ENCODE assay signal across 14 cellular contexts in genomic region chr5:69527128-69527745, GRCh38. TPM values are rescaled to one million over a fixed set of nuclear protein-coding genes. Genes with fewer than 3 reads are reported as not detected.
DNase-seq lines count a peak whose midpoint lies in the region; ATAC-seq and TF ChIP-seq lines count a peak whose summit lies in the region.
"Had no signal": no experiment of that assay in that cellular context is flagged by ENCODE, and none has a peak within 500 bp of the region (broad histone marks: within the 10 kb centered on the region; RNA-seq: fewer than 3 reads in every experiment).

No MANE protein-coding gene starts in this region.

- ATAC-seq in PC-3 = no peak
- ATAC-seq: HepG2 had no signal

- TF ChIP-seq POLR2A in esophagus squamous epithelium (IDR thresholded peaks at IDR 0.05) (no peak), Peyer's patch (IDR thresholded peaks at IDR 0.05) (no peak)

- H3K27me3 Mint-ChIP-seq in Caco-2 (ENCODE audit: insufficient read depth, unreplicated experiment) = no peaks in the 10 kb centered on the region
- H3K27me3 Mint-ChIP-seq in progenitor cell of endocrine pancreas = no peaks in the 10 kb centered on the region
- no peaks in the 10 kb centered on the region for H3K27me3 Mint-ChIP-seq in neural progenitor cell (ENCODE audit: insufficient read depth, low read depth)

- POLR2A ChIA-PET in Caco-2 (lab: Charles Lee) = interaction anchor here (0.7 kb wide), 1 partner anchor 24 kb away, joined by 5 read pairs; no protein-coding TSS in a partner anchor
- POLR2A ChIA-PET in PC-3 (lab: Charles Lee; ENCODE audit: unreplicated experiment) = interaction anchor here (0.8 kb wide), 1 partner anchor 115 kb away, joined by 7 read pairs; no protein-coding TSS in a partner anchor

- WGBS in esophagus squamous epithelium, 2 donors = 85 to 91% methylated on average over 6 to 7 of the region's 7 CpGs

- H3K27me3 ChIP-seq in Caco-2 (replicated peaks; ENCODE audit: control insufficient read depth, insufficient read depth, low read length) (no peaks in the 10 kb centered on the region), PC-3 (ENCODE audit: low read length) (no peaks in the 10 kb centered on the region), esophagus squamous epithelium (no peaks in the 10 kb centered on the region), Peyer's patch (no peaks in the 10 kb centered on the region), neural progenitor cell (no peaks in the 10 kb centered on the region)

- H3K9me3 Mint-ChIP-seq in Caco-2 (ENCODE audit: unreplicated experiment) = no peaks in the 10 kb centered on the region
- no peaks in the 10 kb centered on the region for H3K9me3 Mint-ChIP-seq in progenitor cell of endocrine pancreas (ENCODE audit: low read depth)
- no peaks in the 10 kb centered on the region for H3K9me3 Mint-ChIP-seq in neural progenitor cell

- H3K36me3 ChIP-seq in Caco-2 (ENCODE audit: control insufficient read depth, insufficient read depth, low read length) (peaks cover 8% of the 10 kb centered on the region), PC-3 (ENCODE audit: low read depth, low read length) (peaks cover 7% of the 10 kb centered on the region), esophagus squamous epithelium (no peaks in the 10 kb centered on the region), Peyer's patch (no peaks in the 10 kb centered on the region), neural progenitor cell (peaks cover 4% of the 10 kb centered on the region)

- H3K4me3 ChIP-seq in Caco-2 (ENCODE audit: low read depth, low read length) (no peak overlapping the region), PC-3 (ENCODE audit: low read length) (peak overlapping the region; percentile 36; the same call in 1 of the 2 replicates), esophagus squamous epithelium (no peak overlapping the region), Peyer's patch (no peak overlapping the region), neural progenitor cell (no peak overlapping the region)

- H3F3A ChIP-seq in PC-3 (ENCODE audit: low read length, unreplicated experiment) = no peaks in the 10 kb centered on the region
- H3F3A ChIP-seq in neural progenitor cell (ENCODE audit: low read depth) = no peaks in the 10 kb centered on the region

- H3K9ac ChIP-seq in PC-3 (ENCODE audit: low read length) (no peak overlapping the region; the same call in 1 of the 2 replicates), neural progenitor cell (no peak overlapping the region)

- H3K27ac ChIP-seq in PC-3 (ENCODE audit: low read length) (peak overlapping the region; percentile 84), esophagus squamous epithelium (peak overlapping the region in 3 of 4 donors; percentile 11 to 60 (median 24)), Peyer's patch (peak overlapping the region in 1 of 4 donors; percentile 30), neural progenitor cell (no peak overlapping the region)

- CTCF ChIA-PET in Caco-2 (lab: Charles Lee) (no interaction called here), PC-3 (lab: Charles Lee) (no interaction called here)

- BruUV-seq in Caco-2 (replicated peaks; lab: Mats Ljungman, UMichigan) (no TSS peak), PC-3 (replicated peaks; lab: Mats Ljungman, UMichigan) (no TSS peak)

- intact Hi-C loops in Caco-2 (cut with micrococcal nuclease; ENCODE audit: unreplicated experiment) (no loop called here), PC-3 (cut with micrococcal nuclease) (no loop called here), esophagus squamous epithelium (cut with DNase I) (no loop called here)

- H2AFZ ChIP-seq in PC-3 (ENCODE audit: low read length) (no peak overlapping the region), neural progenitor cell (replicated peaks) (no peak overlapping the region)

- H3K9me3 ChIP-seq in Caco-2 (no peaks in the 10 kb centered on the region), PC-3 (ENCODE audit: low read length) (no peaks in the 10 kb centered on the region), esophagus squamous epithelium (no peaks in the 10 kb centered on the region), Peyer's patch (no peaks in the 10 kb centered on the region), neural progenitor cell (ENCODE audit: low read depth) (no peaks in the 10 kb centered on the region)

- H3K4me2 ChIP-seq in PC-3 (ENCODE audit: low read length) (peak overlapping the region; percentile 74), neural progenitor cell (no peak overlapping the region)

- H3K36me3 Mint-ChIP-seq in Caco-2 (ENCODE audit: insufficient read depth, unreplicated experiment) = peaks cover 84% of the 10 kb centered on the region
- H3K36me3 Mint-ChIP-seq in progenitor cell of endocrine pancreas (ENCODE audit: insufficient read depth) = peaks cover 19% of the 10 kb centered on the region
- H3K36me3 Mint-ChIP-seq in neural progenitor cell = no peaks in the 10 kb centered on the region
- H3K36me3 Mint-ChIP-seq: CD4-positive, CD25-positive, alpha-beta regulatory T cell had no signal

- no peak for TF ChIP-seq CTCF in Caco-2 (IDR thresholded peaks at IDR 0.05; ENCODE audit: insufficient read depth in 1 of 2, low read depth in 1 of 2, low read length in 1 of 2, severe bottlenecking in 1 of 2, unreplicated experiment in 1 of 2)
- no peak for TF ChIP-seq CTCF in PC-3 (conservative IDR thresholded peaks at IDR 0.05; ENCODE audit: low read depth, low read length)
- TF ChIP-seq CTCF in esophagus squamous epithelium (IDR thresholded peaks at IDR 0.05) = no peak
- TF ChIP-seq CTCF in progenitor cell of endocrine pancreas (IDR thresholded peaks at IDR 0.05; ENCODE audit: unreplicated experiment) = no peak
- TF ChIP-seq CTCF in Peyer's patch (IDR thresholded peaks at IDR 0.05) = no peak
- TF ChIP-seq CTCF in neural progenitor cell (IDR thresholded peaks at IDR 0.05) = no peak

- H3K4me3 Mint-ChIP-seq in Caco-2 (ENCODE audit: unreplicated experiment) = peak overlapping the region; percentile 5
- no peak overlapping the region for H3K4me3 Mint-ChIP-seq in progenitor cell of endocrine pancreas (ENCODE audit: low read depth)
- no peak overlapping the region for H3K4me3 Mint-ChIP-seq in neural progenitor cell
- H3K4me3 Mint-ChIP-seq: CD4-positive, CD25-positive, alpha-beta regulatory T cell had no signal

- H3K4me1 Mint-ChIP-seq in Caco-2 (ENCODE audit: low read depth, unreplicated experiment) (peaks cover 46% of the 10 kb centered on the region), progenitor cell of endocrine pancreas (ENCODE audit: low read depth) (peaks cover 34% of the 10 kb centered on the region), neural progenitor cell (peaks cover 16% of the 10 kb centered on the region)
- H3K4me1 Mint-ChIP-seq: CD4-positive, CD25-positive, alpha-beta regulatory T cell had no signal

- H3K4me1 ChIP-seq in Caco-2 (peaks cover 62% of the 10 kb centered on the region), PC-3 (ENCODE audit: insufficient read depth, low read length) (peaks cover 43% of the 10 kb centered on the region), esophagus squamous epithelium (peaks cover 0 to 34% (median 0%) of the 10 kb centered on the region in 3 donors), Peyer's patch (no peaks in the 10 kb centered on the region), neural progenitor cell (peaks cover 9% of the 10 kb centered on the region)

- DNase-seq in Caco-2 = no peak
- no peak for DNase-seq in PC-3
- DNase-seq in esophagus squamous epithelium (lab: John Stamatoyannopoulos, UW) = no peak
- no peak for DNase-seq in progenitor cell of endocrine pancreas (ENCODE audit: low spot score, unreplicated experiment)
- DNase-seq in Peyer's patch = no peak
- no peak for DNase-seq in neural progenitor cell (ENCODE audit: low spot score)
- DNase-seq in Kasumi-1 (lab: John Stamatoyannopoulos, UW) = no peak
- DNase-seq: AML-193; CD4-positive, CD25-positive, alpha-beta regulatory T cell; GF-D8; MM.1S; NCI-H1930; NCI-H2171 treated with DMSO at 0.1 percent for 48 hours had no signal

- H4K20me1 ChIP-seq in PC-3 (ENCODE audit: low read length) (no peaks in the 10 kb centered on the region), neural progenitor cell (ENCODE audit: low read depth) (peaks cover 15% of the 10 kb centered on the region)

- H3K9me2 ChIP-seq in PC-3 (replicated peaks; ENCODE audit: low read length) = no peaks in the 10 kb centered on the region

- H3K27ac Mint-ChIP-seq in Caco-2 (ENCODE audit: unreplicated experiment) (peak overlapping the region; percentile 39), progenitor cell of endocrine pancreas (peak overlapping the region; percentile 69), neural progenitor cell (no peak overlapping the region)
- H3K27ac Mint-ChIP-seq: CD4-positive, CD25-positive, alpha-beta regulatory T cell had no signal

- H3K79me2 ChIP-seq in PC-3 (ENCODE audit: low read length) = peaks cover 64% of the 10 kb centered on the region
- H3K79me2 ChIP-seq in neural progenitor cell (ENCODE audit: low read depth) = peaks cover 3% of the 10 kb centered on the region

RNA-seq across cellular contexts. Expression of gene GTF2H2C, which starts 32.8 kb away (rescaled TPM):
- total RNA-seq in Caco-2 (2022) = 44.8 and 52.9 TPM in 2 replicates
- 14.0 and 15.4 TPM in 2 replicates for total RNA-seq in PC-3 (2014; rRNA removed)
- total RNA-seq in esophagus squamous epithelium = 10 to 100 TPM; 10.0 to 17.0 (median 11.4) TPM
- total RNA-seq in progenitor cell of endocrine pancreas = 52.6 and 64.1 TPM in 2 replicates
- total RNA-seq in Peyer's patch = 10 to 100 TPM; 13.8 to 27.5 (median 20.6) TPM
- total RNA-seq in neural progenitor cell (ENCODE audit: low replicate concordance) = 70.5 and 71.9 TPM in 2 replicates

RNA-seq across cellular contexts. Expression of gene OCLN, which starts 34.6 kb away (rescaled TPM):
- 174 and 184 TPM in 2 replicates for total RNA-seq in Caco-2 (2022)
- 35.4 and 45.2 TPM in 2 replicates for total RNA-seq in PC-3 (2014; rRNA removed)
- total RNA-seq in esophagus squamous epithelium = 10 to 100 TPM; 12.0 to 56.2 (median 31.8) TPM
- total RNA-seq in progenitor cell of endocrine pancreas = 131 and 143 TPM in 2 replicates
- total RNA-seq in Peyer's patch = 100 to 1,000 TPM in 1 of 4 donors, 10 to 100 TPM in 3; 64.7 to 103 (median 76.7) TPM
- total RNA-seq in neural progenitor cell (ENCODE audit: low replicate concordance) = 57.7 and 67.5 TPM in 2 replicates
